ENCODE assay signal across 30 cellular contexts in genomic region chr3:61247191-61247590, GRCh38.
"Had no signal": no experiment of that assay in that cellular context is flagged by ENCODE, and none has a peak within 500 bp of the region (broad histone marks: within the 10 kb centered on the region; RNA-seq: fewer than 3 reads in every experiment).

No MANE protein-coding gene starts in this region.

- H3K4me3 Mint-ChIP-seq: immature natural killer cell; memory B cell; mesothelial cell of epicardium; stimulated activated naive CD8-positive, alpha-beta T cell treated with anti-CD3 and anti-CD28 coated beads, Interleukin-15, amount 100 ng/mL, for 72 hours had no signal

- H3K9me3 Mint-ChIP-seq: immature natural killer cell; memory B cell; mesothelial cell of epicardium; naive B cell; nephron; stimulated activated naive CD8-positive, alpha-beta T cell treated with anti-CD3 and anti-CD28 coated beads, Interleukin-15, amount 100 ng/mL, for 72 hours had no signal

- DNase-seq: dermis blood vessel endothelial cell; effector memory CD4-positive, alpha-beta T cell; erythroblast; esophagus squamous epithelium; foreskin melanocyte; immature natural killer cell; islet precursor cell; kidney glomerular epithelial cell; left ventricle myocardium superior; mucosa of descending colon; naive B cell; pancreas; stimulated activated CD4-positive, alpha-beta T cell treated with anti-CD3 and anti-CD28 coated beads, Interleukin-12 subunit alpha, Interleukin-12 subunit beta, amount 100 ng/mL, for 4 hours; stimulated activated CD4-positive, alpha-beta T cell treated with anti-CD3 and anti-CD28 coated beads, Interleukin-1b, Interleukin-23, amount 100 ng/mL, for 48 hours; stimulated activated CD4-positive, alpha-beta T cell treated with anti-CD3 and anti-CD28 coated beads, Interleukin-4, amount 100 ng/mL, for 1 hour; stimulated activated CD8-positive, alpha-beta memory T cell treated with anti-CD3 and anti-CD28 coated beads, Interleukin-4, amount 100 ng/mL, for 48 hours; stimulated activated naive CD4-positive, alpha-beta T cell; stimulated activated naive CD8-positive, alpha-beta T cell treated with anti-CD3 and anti-CD28 coated beads, Interleukin-15, amount 100 ng/mL, for 72 hours; transverse colon had no signal

- H3K4me1 ChIP-seq: prostate gland had no signal

- H3K4me3 ChIP-seq: coronary artery, esophagus squamous epithelium, lung, mucosa of descending colon, pancreas, prostate gland, right atrium auricular region, smooth muscle cell, suprapubic skin, transverse colon had no signal

- H3K27me3 ChIP-seq: esophagus squamous epithelium, neutrophil, pancreas, right atrium auricular region, suprapubic skin, transverse colon had no signal

- H3K36me3 Mint-ChIP-seq: immature natural killer cell, mesothelial cell of epicardium had no signal

- H3K27ac Mint-ChIP-seq: immature natural killer cell; memory B cell; mesothelial cell of epicardium; stimulated activated naive CD8-positive, alpha-beta T cell treated with anti-CD3 and anti-CD28 coated beads, Interleukin-15, amount 100 ng/mL, for 72 hours had no signal

- H3K27me3 Mint-ChIP-seq: memory B cell; stimulated activated naive CD8-positive, alpha-beta T cell treated with anti-CD3 and anti-CD28 coated beads, Interleukin-15, amount 100 ng/mL, for 72 hours had no signal

- H3K4me2 ChIP-seq: smooth muscle cell had no signal

- ATAC-seq: left ventricle myocardium superior; mucosa of descending colon; pancreas; sciatic nerve; stimulated activated naive CD8-positive, alpha-beta T cell treated with anti-CD3 and anti-CD28 coated beads, Interleukin-15, amount 100 ng/mL, for 72 hours had no signal

- H3K9me3 ChIP-seq: esophagus squamous epithelium, mucosa of descending colon, neutrophil, pancreas, prostate gland, right atrium auricular region, suprapubic skin, transverse colon had no signal

- H3K36me3 ChIP-seq: esophagus squamous epithelium, neutrophil, pancreas, prostate gland, right atrium auricular region, suprapubic skin, transverse colon had no signal

- H3K27ac ChIP-seq: coronary artery, esophagus squamous epithelium, neutrophil, pancreas, prostate gland, right atrium auricular region, suprapubic skin, transverse colon had no signal
